Comparison of ENCODE assay signal across 8 cellular contexts in the genomic region with DNA sequence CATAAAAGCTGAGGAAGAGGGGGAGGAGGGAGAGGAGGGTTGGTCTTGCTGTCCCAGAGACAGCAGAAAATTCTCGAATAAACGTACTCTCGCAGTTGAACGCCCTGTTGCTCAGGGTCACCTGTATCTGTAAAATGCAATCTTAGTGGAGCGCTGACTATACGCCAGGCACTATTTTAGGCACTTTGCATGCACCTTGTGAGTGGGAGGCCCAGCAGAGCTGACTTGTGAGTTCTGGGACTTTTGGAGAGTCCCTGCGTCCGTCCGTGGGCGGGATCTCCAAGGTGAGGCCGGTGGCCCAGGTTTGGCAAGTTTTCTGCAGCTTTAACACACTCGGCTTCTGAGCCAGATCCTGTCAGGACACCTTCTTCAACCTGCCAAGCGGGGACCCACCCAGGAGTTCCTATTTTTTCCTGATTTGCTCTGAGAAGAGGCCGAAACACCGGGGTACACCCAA. TPM values are rescaled to one million over a fixed set of nuclear protein-coding genes. Genes with fewer than 3 reads are reported as not detected.
DNase-seq lines count a peak whose midpoint lies in the region; ATAC-seq and TF ChIP-seq lines count a peak whose summit lies in the region.

No MANE protein-coding gene starts in this region.

- WGBS in upper lobe of left lung, 2 donors: 41 to 43% methylated on average over 9 to 15 of the region's 15 CpGs

- H3K4me1 ChIP-seq in SJCRH30 (peaks cover 45% of the 10 kb centered on the region), upper lobe of left lung (peaks cover 45 to 55% (median 51%) of the 10 kb centered on the region in 4 donors)

- intact Hi-C loops in CD4-positive, alpha-beta T cell (cut with DNase I, micrococcal nuclease): loop anchor here (1.0 to 5.0 kb wide), 4 partner anchors 46 to 215 kb away; no protein-coding TSS in a partner anchor
- intact Hi-C loops in dorsolateral prefrontal cortex (cut with DNase I) (loop anchor here (2.0 to 5.0 kb wide), 3 partner anchors 46 to 215 kb away; no protein-coding TSS in a partner anchor), natural killer cell (cut with micrococcal nuclease) (loop anchor here (1.0 kb wide), 1 partner anchor 83 kb away; no protein-coding TSS in a partner anchor)

- TF ChIP-seq POLR2A in upper lobe of left lung (IDR thresholded peaks at IDR 0.05): no peak

- H3K9me3 Mint-ChIP-seq in CD4-positive, alpha-beta T cell: no peaks in the 10 kb centered on the region
- H3K9me3 Mint-ChIP-seq in natural killer cell: no peaks in the 10 kb centered on the region

- no peaks in the 10 kb centered on the region for H3K9me3 ChIP-seq in CD4-positive, alpha-beta T cell (ENCODE audit: control insufficient read depth, low read length)
- H3K9me3 ChIP-seq in SJCRH30 (replicated peaks) (no peaks in the 10 kb centered on the region), upper lobe of left lung (no peaks in the 10 kb centered on the region)

- H3K27me3 ChIP-seq in CD4-positive, alpha-beta T cell (ENCODE audit: control insufficient read depth, insufficient read depth, low read length): peaks cover 6% of the 10 kb centered on the region
- H3K27me3 ChIP-seq in SJCRH30 (no peaks in the 10 kb centered on the region), dorsolateral prefrontal cortex (peaks cover 0 to 4% (median 0%) of the 10 kb centered on the region in 45 donors), upper lobe of left lung (no peaks in the 10 kb centered on the region)

- H3K27me3 Mint-ChIP-seq in CD4-positive, alpha-beta T cell: peaks cover 38% of the 10 kb centered on the region
- H3K27me3 Mint-ChIP-seq in natural killer cell (ENCODE audit: low read depth in 2 of 2): peaks cover 14 to 47% of the 10 kb centered on the region in 2 donors

- H3K4me3 ChIP-seq in SJCRH30 (peak overlapping the region; percentile 65), dorsolateral prefrontal cortex (peak overlapping the region; percentile 44 to 81 (median 69)), upper lobe of left lung (peak overlapping the region in 3 of 4 donors; percentile 35 to 53 (median 46))

- peak overlapping the region; percentile 81 for H3K4me3 Mint-ChIP-seq in CD4-positive, alpha-beta T cell
- peak overlapping the region; percentile 75 for H3K4me3 Mint-ChIP-seq in natural killer cell

- no peak for ATAC-seq in CD4-positive, alpha-beta T cell (ENCODE audit: poor library complexity)
- peak; percentile 22 for ATAC-seq in GM21825 (IDR thresholded peaks at IDR 0.05; ENCODE audit: unreplicated experiment)
- no peak for ATAC-seq in natural killer cell
- ATAC-seq in upper lobe of left lung (ENCODE audit: low FRiP score in 2 of 2): peak in 1 of 2 donors; percentile 1

- CTCF ChIA-PET in CD4-positive, alpha-beta T cell (lab: Charles Lee): interaction anchor here (1.2 to 2.5 kb wide), 4 partner anchors 47 to 475 kb away, joined by 3 to 27 read pairs (median 3); a partner anchor contains a TSS

- TF ChIP-seq CTCF in CD4-positive, alpha-beta T cell (IDR thresholded peaks at IDR 0.05): no peak
- no peak for TF ChIP-seq CTCF in dorsolateral prefrontal cortex (IDR thresholded peaks at IDR 0.05 in 54 of 56, conservative IDR thresholded peaks at IDR 0.05 in 2 of 56; ENCODE audit: low read depth in 1 of 56, partially characterized antibody in 56 of 56)
- TF ChIP-seq CTCF in natural killer cell (IDR thresholded peaks at IDR 0.05): no peak
- TF ChIP-seq CTCF in upper lobe of left lung (IDR thresholded peaks at IDR 0.05): no peak

- H3K36me3 ChIP-seq in SJCRH30 (no peaks in the 10 kb centered on the region), upper lobe of left lung (no peaks in the 10 kb centered on the region)

- no peak overlapping the region for H3K27ac ChIP-seq in CD4-positive, alpha-beta T cell (ENCODE audit: low read depth, low read length)
- H3K27ac ChIP-seq in SJCRH30 (peak overlapping the region; percentile 83), dorsolateral prefrontal cortex (peak overlapping the region in 52 of 59 donors; percentile 23 to 90 (median 77)), upper lobe of left lung (peak overlapping the region; percentile 88 to 94 (median 92))

- TF ChIP-seq EP300 in upper lobe of left lung (IDR thresholded peaks at IDR 0.05): no peak

- DNase-seq in CD4-positive, alpha-beta T cell: peak in 2 of 10 experiments; percentile 1 to 37
- DNase-seq in SJCRH30: no peak
- DNase-seq in dorsolateral prefrontal cortex: peak in 1 of 10 donors; percentile 12
- DNase-seq in natural killer cell: no peak
- peak in 1 of 2 donors; percentile 87 for DNase-seq in upper lobe of left lung
- no peak for DNase-seq in NCI-H146 (lab: John Stamatoyannopoulos, UW)
- DNase-seq in DMS 273 (lab: John Stamatoyannopoulos, UW; ENCODE audit: unreplicated experiment): no peak

- H3K36me3 Mint-ChIP-seq in CD4-positive, alpha-beta T cell (ENCODE audit: low read depth): no peaks in the 10 kb centered on the region
- H3K36me3 Mint-ChIP-seq in natural killer cell: no peaks in the 10 kb centered on the region

- peaks cover 6% of the 10 kb centered on the region for H3K4me1 Mint-ChIP-seq in CD4-positive, alpha-beta T cell (ENCODE audit: low read depth)
- no peaks in the 10 kb centered on the region for H3K4me1 Mint-ChIP-seq in natural killer cell

- POLR2A ChIA-PET in CD4-positive, alpha-beta T cell (lab: Charles Lee): interaction anchor here (1.5 kb wide), 1 partner anchor 82 kb away, joined by 6 read pairs; no protein-coding TSS in a partner anchor

- no peak overlapping the region for H3K27ac Mint-ChIP-seq in CD4-positive, alpha-beta T cell
- H3K27ac Mint-ChIP-seq in natural killer cell: no peak overlapping the region

RNA-seq across cellular contexts. Expression of a gene that starts 32.5 kb away (rescaled TPM):
- total RNA-seq in CD4-positive, alpha-beta T cell: not detected
- 0.06 TPM in 1 of 2 replicates, not detected in the other for total RNA-seq in SJCRH30 (2014; rRNA removed; shearing (Covaris generic))
- under 1 TPM in 1 of 120 experiments, not detected in 119; 0.39 TPM for total RNA-seq in dorsolateral prefrontal cortex
- not detected for total RNA-seq in natural killer cell
- total RNA-seq in upper lobe of left lung: 1 to 10 TPM in 5 of 6 donors, not detected in 1; 1.1 to 4.8 (median 2.1) TPM
